In genomic region chr10:74746813-74747212, GRCh38 we compare ENCODE assay signal across 21 cellular contexts.
"Had no signal": no experiment of that assay in that cellular context is flagged by ENCODE, and none has a peak within 500 bp of the region (broad histone marks: within the 10 kb centered on the region; RNA-seq: fewer than 3 reads in every experiment).

No MANE protein-coding gene starts in this region.

- DNase-seq: effector memory CD8-positive, alpha-beta T cell; foreskin keratinocyte; immature natural killer cell; left ventricle myocardium superior; mesenchymal stem cell; naive B cell; psoas muscle; retina; sigmoid colon; stimulated activated CD4-positive, alpha-beta T cell treated with anti-CD3 and anti-CD28 coated beads, Interleukin-2, amount 100 ng/mL, for 24 hours; stimulated activated CD4-positive, alpha-beta T cell treated with anti-CD3 and anti-CD28 coated beads, Interleukin-4, amount 100 ng/mL, for 4 hours; stimulated activated naive B cell treated with anti-CD40 and anti-IgM and Interleukin-4, amounts not matched to agents 10 μg/mL and 1 μg/mL and 100 μg/mL, for 72 hours; stimulated activated naive CD8-positive, alpha-beta T cell treated with anti-CD3 and anti-CD28 coated beads, Interleukin-15, amount 100 ng/mL, for 72 hours; testis; upper lobe of right lung had no signal

- H3K36me3 ChIP-seq: esophagus muscularis mucosa, sigmoid colon, tibial nerve, upper lobe of right lung, vagina had no signal

- ATAC-seq: effector memory CD8-positive, alpha-beta T cell; foreskin keratinocyte; left ventricle myocardium superior; psoas muscle; stimulated activated naive B cell treated with anti-CD40 and anti-IgM and Interleukin-4, amounts not matched to agents 10 μg/mL and 1 μg/mL and 100 μg/mL, for 72 hours; stimulated activated naive CD8-positive, alpha-beta T cell treated with anti-CD3 and anti-CD28 coated beads, Interleukin-15, amount 100 ng/mL, for 72 hours; upper lobe of right lung had no signal

- H3K4me3 ChIP-seq: esophagus muscularis mucosa, lung, psoas muscle, sigmoid colon, skin epidermis, testis, tibial nerve, upper lobe of right lung, vagina had no signal

- H3K4me1 ChIP-seq: esophagus muscularis mucosa, foreskin keratinocyte, psoas muscle, sigmoid colon, testis, tibial nerve, upper lobe of right lung, vagina had no signal

- H3K9me3 ChIP-seq: esophagus muscularis mucosa, psoas muscle, sigmoid colon, testis, tibial nerve, upper lobe of right lung, vagina had no signal

- H3K27me3 ChIP-seq: esophagus muscularis mucosa, foreskin keratinocyte, sigmoid colon, testis, tibial nerve, upper lobe of right lung, vagina had no signal

- H3K27ac ChIP-seq: epithelial cell of prostate, esophagus muscularis mucosa, foreskin keratinocyte, psoas muscle, sigmoid colon, testis, tibial nerve, upper lobe of right lung, vagina had no signal
